ENCODE assay signal across 1 cellular context in the genomic region with DNA sequence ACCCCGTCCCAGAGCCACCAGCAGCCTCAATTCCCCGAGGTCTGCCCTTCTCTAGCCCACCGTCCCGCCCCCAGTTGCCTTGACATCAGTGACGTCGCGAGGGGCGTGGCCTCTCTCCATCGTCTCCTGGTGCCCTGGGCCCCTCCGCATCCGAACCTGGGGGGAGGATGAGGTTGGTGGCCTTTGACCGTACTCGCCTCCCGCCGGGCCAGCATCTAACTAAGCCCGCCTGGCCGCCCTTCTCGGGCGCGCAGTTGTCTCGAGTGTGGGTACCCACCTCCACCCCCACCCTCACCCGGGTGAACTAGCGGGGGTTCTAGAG.
TF ChIP-seq lines count a peak whose summit lies in the region.

No MANE protein-coding gene starts in this region.

TF ChIP-seq in HepG2, 621 proteins besides CTCF, POLR2A, EP300 and RAD21 (continued from another document and continues in another):
- TF ChIP-seq MAZ (IDR thresholded peaks at IDR 0.05; ENCODE audit: borderline replicate concordance, low read depth, low read length) (peak; percentile 35; the same call in 1 of the 2 replicates), MAZ (CRISPR knock-in tag; IDR thresholded peaks at IDR 0.05; ENCODE audit: low read depth) (no peak), TOPORS (CRISPR knock-in tag; IDR thresholded peaks at IDR 0.05) (0 out of 2 replicates have a peak, but pooled peaks have one; percentile 12), TAF15 (IDR thresholded peaks at IDR 0.05; ENCODE audit: low read depth, low read length, poor library complexity, severe bottlenecking) (peak; percentile 72), ZNF329 (CRISPR knock-in tag; IDR thresholded peaks at IDR 0.05; ENCODE audit: low read depth) (0 out of 2 replicates have a peak, but pooled peaks have one; percentile 59), ZNF260 (CRISPR knock-in tag; IDR thresholded peaks at IDR 0.05; ENCODE audit: borderline replicate concordance, low read depth) (no peak), AGO1 (IDR thresholded peaks at IDR 0.05; ENCODE audit: low read depth, low read length, poor library complexity, severe bottlenecking) (peak; percentile 78), SMC3 (IDR thresholded peaks at IDR 0.05; ENCODE audit: low read length) (no peak), ZFP90 (CRISPR knock-in tag; IDR thresholded peaks at IDR 0.05; ENCODE audit: borderline replicate concordance) (0 out of 2 replicates have a peak, but pooled peaks have one; percentile 4), RARA (CRISPR knock-in tag; IDR thresholded peaks at IDR 0.05) (0 out of 2 replicates have a peak, but pooled peaks have one; percentile 6), ARID2 (CRISPR knock-in tag; IDR thresholded peaks at IDR 0.05; ENCODE audit: borderline replicate concordance) (0 out of 2 replicates have a peak, but pooled peaks have one; percentile 77), TCF12 (IDR thresholded peaks at IDR 0.05) (no peak), TCF12 (CRISPR knock-in tag; IDR thresholded peaks at IDR 0.05) (no peak), SRSF1 (optimal IDR thresholded peaks at IDR 0.05; ENCODE audit: low read depth, low read length) (peak; percentile 61), ZNF576 (CRISPR knock-in tag; IDR thresholded peaks at IDR 0.05) (0 out of 2 replicates have a peak, but pooled peaks have one; percentile 17), PCBP1 (IDR thresholded peaks at IDR 0.05; ENCODE audit: borderline replicate concordance, low read depth, low read length) (0 out of 2 replicates have a peak, but pooled peaks have one; percentile 49), ZNF382 (CRISPR knock-in tag; IDR thresholded peaks at IDR 0.05; ENCODE audit: borderline replicate concordance) (no peak), SOX13 (IDR thresholded peaks at IDR 0.05) (no peak), SOX13 (CRISPR knock-in tag; conservative IDR thresholded peaks at IDR 0.05 in 1 of 2, IDR thresholded peaks at IDR 0.05 in 1 of 2) (no peak), PITX1 (CRISPR knock-in tag; IDR thresholded peaks at IDR 0.05) (peak; percentile 9; the same call in 1 of the 2 replicates), DR1 (CRISPR knock-in tag; IDR thresholded peaks at IDR 0.05) (no peak), CREM (IDR thresholded peaks at IDR 0.05) (peak; percentile 63), CREM (CRISPR knock-in tag; IDR thresholded peaks at IDR 0.05) (no peak), ZNF468 (CRISPR knock-in tag; IDR thresholded peaks at IDR 0.05) (no peak), ZNF367 (CRISPR knock-in tag; IDR thresholded peaks at IDR 0.05; ENCODE audit: borderline replicate concordance) (peak; percentile 10; the same call in 1 of the 2 replicates), SRSF9 (IDR thresholded peaks at IDR 0.05; ENCODE audit: borderline replicate concordance, insufficient read depth, low read depth, low read length, poor library complexity, severe bottlenecking) (no peak), SP1 (IDR thresholded peaks at IDR 0.05) (no peak), SP1 (CRISPR knock-in tag; IDR thresholded peaks at IDR 0.05) (peak; percentile 95), TMF1 (CRISPR knock-in tag; IDR thresholded peaks at IDR 0.05; ENCODE audit: low read depth) (peak; percentile 45; the same call in 1 of the 2 replicates), ZNF407 (CRISPR knock-in tag; IDR thresholded peaks at IDR 0.05; ENCODE audit: not compliant biosample characterization) (no peak), ZZZ3 (CRISPR knock-in tag; IDR thresholded peaks at IDR 0.05; ENCODE audit: borderline replicate concordance) (no peak), SETDB1 (CRISPR knock-in tag; IDR thresholded peaks at IDR 0.05; ENCODE audit: borderline replicate concordance) (no peak), PTBP1 (IDR thresholded peaks at IDR 0.05; ENCODE audit: low read depth, low read length, poor library complexity, severe bottlenecking) (peak; percentile 51)
- TF ChIP-seq, protein P1, sequence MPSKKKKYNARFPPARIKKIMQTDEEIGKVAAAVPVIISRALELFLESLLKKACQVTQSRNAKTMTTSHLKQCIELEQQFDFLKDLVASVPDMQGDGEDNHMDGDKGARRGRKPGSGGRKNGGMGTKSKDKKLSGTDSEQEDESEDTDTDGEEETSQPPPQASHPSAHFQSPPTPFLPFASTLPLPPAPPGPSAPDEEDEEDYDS (CRISPR knock-in tag; IDR thresholded peaks at IDR 0.05), result peak; percentile 38; the same call in 1 of the 2 replicates
- TF ChIP-seq, protein P2, sequence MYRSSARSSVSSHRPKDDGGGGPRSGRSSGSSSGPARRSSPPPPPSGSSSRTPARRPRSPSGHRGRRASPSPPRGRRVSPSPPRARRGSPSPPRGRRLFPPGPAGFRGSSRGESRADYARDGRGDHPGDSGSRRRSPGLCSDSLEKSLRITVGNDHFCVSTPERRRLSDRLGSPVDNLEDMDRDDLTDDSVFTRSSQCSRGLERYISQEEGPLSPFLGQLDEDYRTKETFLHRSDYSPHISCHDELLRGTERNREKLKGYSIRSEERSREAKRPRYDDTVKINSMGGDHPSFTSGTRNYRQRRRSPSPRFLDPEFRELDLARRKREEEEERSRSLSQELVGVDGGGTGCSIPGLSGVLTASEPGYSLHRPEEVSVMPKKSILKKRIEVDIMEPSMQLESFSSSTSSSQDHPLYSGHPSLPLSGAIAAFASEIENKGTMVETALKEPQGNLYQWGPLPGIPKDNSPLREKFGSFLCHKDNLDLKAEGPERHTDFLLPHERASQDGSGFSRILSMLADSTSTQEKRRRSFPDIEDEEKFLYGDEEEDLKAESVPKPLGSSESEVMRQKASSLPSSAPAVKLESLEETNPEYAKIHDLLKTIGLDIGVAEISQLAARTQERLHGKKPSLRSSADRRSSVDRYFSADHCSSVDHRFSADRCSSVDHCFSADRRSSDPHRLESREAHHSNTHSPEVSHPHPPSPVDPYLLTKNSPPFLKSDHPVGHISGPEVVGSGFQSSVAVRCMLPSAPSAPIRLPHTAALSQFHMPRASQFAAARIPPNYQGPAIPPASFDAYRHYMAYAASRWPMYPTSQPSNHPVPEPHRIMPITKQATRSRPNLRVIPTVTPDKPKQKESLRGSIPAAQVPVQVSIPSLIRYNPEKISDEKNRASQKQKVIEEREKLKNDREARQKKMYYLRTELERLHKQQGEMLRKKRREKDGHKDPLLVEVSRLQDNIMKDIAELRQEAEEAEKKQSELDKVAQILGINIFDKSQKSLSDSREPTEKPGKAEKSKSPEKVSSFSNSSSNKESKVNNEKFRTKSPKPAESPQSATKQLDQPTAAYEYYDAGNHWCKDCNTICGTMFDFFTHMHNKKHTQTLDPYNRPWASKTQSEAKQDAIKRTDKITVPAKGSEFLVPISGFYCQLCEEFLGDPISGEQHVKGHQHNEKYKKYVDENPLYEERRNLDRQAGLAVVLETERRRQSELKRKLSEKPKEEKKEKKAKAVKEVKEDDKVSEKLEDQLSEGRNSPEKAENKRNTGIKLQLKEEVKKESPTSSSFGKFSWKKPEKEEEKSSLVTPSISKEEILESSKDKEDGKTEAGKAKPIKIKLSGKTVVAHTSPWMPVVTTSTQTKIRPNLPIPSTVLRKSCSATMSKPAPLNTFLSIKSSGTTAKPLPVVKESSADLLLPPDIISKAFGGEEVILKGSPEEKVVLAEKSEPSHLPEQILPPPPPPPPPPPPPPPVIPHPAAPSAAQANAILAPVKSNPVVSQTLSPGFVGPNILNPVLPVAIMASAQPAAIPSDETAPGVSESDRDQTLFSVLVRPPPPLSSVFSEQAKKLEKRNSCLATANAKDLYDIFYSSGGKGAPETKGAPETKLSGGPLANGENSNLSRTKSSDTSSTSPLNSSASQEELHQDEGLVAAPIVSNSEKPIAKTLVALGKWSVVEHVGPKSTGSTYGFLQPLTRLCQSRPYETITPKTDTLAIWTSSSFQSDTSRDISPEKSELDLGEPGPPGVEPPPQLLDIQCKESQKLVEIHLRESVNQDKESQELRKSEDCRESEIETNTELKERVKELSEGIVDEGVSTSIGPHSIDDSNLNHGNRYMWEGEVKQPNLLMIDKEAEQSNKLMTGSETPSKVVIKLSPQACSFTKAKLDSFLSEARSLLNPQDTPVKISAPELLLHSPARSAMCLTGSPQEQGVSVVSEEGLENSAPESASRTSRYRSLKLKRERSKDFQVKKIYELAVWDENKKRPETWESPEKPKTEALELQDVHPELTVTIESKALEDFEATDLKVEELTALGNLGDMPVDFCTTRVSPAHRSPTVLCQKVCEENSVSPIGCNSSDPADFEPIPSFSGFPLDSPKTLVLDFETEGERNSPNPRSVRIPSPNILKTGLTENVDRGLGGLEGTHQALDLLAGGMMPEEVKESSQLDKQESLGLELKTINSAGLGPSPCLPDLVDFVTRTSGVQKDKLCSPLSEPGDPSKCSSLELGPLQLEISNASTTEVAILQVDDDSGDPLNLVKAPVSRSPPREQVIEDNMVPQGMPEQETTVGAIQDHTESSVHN (CRISPR knock-in tag; IDR thresholded peaks at IDR 0.05), result no peak
- TF ChIP-seq, protein P3, sequence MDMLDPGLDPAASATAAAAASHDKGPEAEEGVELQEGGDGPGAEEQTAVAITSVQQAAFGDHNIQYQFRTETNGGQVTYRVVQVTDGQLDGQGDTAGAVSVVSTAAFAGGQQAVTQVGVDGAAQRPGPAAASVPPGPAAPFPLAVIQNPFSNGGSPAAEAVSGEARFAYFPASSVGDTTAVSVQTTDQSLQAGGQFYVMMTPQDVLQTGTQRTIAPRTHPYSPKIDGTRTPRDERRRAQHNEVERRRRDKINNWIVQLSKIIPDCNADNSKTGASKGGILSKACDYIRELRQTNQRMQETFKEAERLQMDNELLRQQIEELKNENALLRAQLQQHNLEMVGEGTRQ (IDR thresholded peaks at IDR 0.05; ENCODE audit: low read depth, low read length), result no peak
- TF ChIP-seq, protein P3 (CRISPR knock-in tag; IDR thresholded peaks at IDR 0.05; ENCODE audit: borderline replicate concordance), result no peak
